Comparison of ENCODE assay signal across 1 cellular context in genomic region chr9:31023793-31024192, GRCh38.
TF ChIP-seq lines count a peak whose summit lies in the region.

No MANE protein-coding gene starts in this region.

TF ChIP-seq in GM23338, 12 proteins besides CTCF, POLR2A, EP300 and RAD21 (continued from another document):
- TF ChIP-seq, protein P1, sequence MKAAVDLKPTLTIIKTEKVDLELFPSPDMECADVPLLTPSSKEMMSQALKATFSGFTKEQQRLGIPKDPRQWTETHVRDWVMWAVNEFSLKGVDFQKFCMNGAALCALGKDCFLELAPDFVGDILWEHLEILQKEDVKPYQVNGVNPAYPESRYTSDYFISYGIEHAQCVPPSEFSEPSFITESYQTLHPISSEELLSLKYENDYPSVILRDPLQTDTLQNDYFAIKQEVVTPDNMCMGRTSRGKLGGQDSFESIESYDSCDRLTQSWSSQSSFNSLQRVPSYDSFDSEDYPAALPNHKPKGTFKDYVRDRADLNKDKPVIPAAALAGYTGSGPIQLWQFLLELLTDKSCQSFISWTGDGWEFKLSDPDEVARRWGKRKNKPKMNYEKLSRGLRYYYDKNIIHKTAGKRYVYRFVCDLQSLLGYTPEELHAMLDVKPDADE (IDR thresholded peaks at IDR 0.05) = no peak
- no peak for TF ChIP-seq POLR2AphosphoS5 (IDR thresholded peaks at IDR 0.05; ENCODE audit: low read depth)
- TF ChIP-seq, protein P2, sequence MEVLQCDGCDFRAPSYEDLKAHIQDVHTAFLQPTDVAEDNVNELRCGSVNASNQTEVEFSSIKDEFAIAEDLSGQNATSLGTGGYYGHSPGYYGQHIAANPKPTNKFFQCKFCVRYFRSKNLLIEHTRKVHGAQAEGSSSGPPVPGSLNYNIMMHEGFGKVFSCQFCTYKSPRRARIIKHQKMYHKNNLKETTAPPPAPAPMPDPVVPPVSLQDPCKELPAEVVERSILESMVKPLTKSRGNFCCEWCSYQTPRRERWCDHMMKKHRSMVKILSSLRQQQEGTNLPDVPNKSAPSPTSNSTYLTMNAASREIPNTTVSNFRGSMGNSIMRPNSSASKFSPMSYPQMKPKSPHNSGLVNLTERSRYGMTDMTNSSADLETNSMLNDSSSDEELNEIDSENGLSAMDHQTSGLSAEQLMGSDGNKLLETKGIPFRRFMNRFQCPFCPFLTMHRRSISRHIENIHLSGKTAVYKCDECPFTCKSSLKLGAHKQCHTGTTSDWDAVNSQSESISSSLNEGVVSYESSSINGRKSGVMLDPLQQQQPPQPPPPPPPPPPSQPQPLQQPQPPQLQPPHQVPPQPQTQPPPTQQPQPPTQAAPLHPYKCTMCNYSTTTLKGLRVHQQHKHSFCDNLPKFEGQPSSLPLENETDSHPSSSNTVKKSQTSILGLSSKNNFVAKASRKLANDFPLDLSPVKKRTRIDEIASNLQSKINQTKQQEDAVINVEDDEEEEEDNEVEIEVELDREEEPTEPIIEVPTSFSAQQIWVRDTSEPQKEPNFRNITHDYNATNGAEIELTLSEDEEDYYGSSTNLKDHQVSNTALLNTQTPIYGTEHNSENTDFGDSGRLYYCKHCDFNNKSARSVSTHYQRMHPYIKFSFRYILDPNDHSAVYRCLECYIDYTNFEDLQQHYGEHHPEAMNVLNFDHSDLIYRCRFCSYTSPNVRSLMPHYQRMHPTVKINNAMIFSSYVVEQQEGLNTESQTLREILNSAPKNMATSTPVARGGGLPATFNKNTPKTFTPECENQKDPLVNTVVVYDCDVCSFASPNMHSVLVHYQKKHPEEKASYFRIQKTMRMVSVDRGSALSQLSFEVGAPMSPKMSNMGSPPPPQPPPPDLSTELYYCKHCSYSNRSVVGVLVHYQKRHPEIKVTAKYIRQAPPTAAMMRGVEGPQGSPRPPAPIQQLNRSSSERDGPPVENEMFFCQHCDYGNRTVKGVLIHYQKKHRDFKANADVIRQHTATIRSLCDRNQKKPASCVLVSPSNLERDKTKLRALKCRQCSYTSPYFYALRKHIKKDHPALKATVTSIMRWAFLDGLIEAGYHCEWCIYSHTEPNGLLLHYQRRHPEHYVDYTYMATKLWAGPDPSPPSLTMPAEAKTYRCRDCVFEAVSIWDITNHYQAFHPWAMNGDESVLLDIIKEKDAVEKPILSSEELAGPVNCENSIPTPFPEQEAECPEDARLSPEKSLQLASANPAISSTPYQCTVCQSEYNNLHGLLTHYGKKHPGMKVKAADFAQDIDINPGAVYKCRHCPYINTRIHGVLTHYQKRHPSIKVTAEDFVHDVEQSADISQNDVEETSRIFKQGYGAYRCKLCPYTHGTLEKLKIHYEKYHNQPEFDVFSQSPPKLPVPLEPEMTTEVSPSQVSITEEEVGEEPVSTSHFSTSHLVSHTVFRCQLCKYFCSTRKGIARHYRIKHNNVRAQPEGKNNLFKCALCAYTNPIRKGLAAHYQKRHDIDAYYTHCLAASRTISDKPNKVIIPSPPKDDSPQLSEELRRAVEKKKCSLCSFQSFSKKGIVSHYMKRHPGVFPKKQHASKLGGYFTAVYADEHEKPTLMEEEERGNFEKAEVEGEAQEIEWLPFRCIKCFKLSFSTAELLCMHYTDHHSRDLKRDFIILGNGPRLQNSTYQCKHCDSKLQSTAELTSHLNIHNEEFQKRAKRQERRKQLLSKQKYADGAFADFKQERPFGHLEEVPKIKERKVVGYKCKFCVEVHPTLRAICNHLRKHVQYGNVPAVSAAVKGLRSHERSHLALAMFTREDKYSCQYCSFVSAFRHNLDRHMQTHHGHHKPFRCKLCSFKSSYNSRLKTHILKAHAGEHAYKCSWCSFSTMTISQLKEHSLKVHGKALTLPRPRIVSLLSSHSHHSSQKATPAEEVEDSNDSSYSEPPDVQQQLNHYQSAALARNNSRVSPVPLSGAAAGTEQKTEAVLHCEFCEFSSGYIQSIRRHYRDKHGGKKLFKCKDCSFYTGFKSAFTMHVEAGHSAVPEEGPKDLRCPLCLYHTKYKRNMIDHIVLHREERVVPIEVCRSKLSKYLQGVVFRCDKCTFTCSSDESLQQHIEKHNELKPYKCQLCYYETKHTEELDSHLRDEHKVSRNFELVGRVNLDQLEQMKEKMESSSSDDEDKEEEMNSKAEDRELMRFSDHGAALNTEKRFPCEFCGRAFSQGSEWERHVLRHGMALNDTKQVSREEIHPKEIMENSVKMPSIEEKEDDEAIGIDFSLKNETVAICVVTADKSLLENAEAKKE (CRISPR knock-in tag; IDR thresholded peaks at IDR 0.05) = no peak
- TF ChIP-seq STAT1 (IDR thresholded peaks at IDR 0.05; ENCODE audit: unreplicated experiment) = no peak
